17 cellular contexts compared by ENCODE assay signal in the genomic region with DNA sequence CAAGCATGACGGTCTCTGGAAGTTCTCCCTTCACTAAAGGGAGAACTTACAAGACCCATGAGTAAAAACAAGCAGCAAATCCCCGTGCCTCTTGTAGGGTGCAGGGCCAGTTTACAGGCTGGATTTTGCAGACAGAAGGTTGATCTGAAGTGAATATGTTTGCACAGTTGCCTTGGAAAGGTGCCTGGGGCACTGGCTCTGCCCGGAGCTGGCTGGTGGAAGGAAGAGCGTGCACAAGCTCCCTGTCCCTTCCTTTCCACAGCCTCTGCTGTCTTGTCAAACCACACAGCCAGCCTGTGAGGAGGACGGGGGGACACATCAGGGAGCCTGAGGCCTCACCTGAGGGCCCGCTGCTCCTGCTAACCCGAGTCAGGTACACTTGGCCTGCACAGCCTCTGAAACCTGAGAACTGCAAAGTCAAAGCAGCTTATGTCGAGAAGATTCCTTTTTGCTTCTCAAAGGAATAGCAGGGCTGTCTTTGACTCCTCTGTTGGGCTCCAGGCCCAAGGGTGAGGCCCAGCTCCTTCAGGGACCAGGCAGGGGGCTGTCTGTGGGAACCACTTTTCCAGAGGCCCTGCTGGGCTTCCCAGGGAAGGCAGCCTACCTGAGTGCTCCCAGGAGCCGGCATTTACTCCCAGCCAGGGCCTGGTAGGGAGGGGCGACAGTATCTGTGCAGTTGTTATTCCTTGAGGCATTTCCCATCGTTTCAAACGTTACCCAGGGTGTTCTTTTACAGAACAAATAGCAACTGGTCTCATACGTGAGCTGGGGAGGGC.
DNase-seq lines count a peak whose midpoint lies in the region; ATAC-seq, FAIRE-seq and TF ChIP-seq lines count a peak whose summit lies in the region.
"Had no signal": no experiment of that assay in that cellular context is flagged by ENCODE, and none has a peak within 500 bp of the region (broad histone marks: within the 10 kb centered on the region; RNA-seq: fewer than 3 reads in every experiment).

No MANE protein-coding gene starts in this region.

- peaks cover 4% of the 10 kb centered on the region for H3F3A ChIP-seq in smooth muscle cell (ENCODE audit: low read depth)

- TF ChIP-seq CTCF in astrocyte (IDR thresholded peaks at IDR 0.05; ENCODE audit: insufficient read depth, low read depth, low read length), result no peak
- no peak for TF ChIP-seq CTCF in smooth muscle cell (IDR thresholded peaks at IDR 0.05; ENCODE audit: borderline replicate concordance, insufficient read depth, poor library complexity, severe bottlenecking)

- peaks cover 10% of the 10 kb centered on the region for H3K4me1 Mint-ChIP-seq in astrocyte (ENCODE audit: low read depth, unreplicated experiment)
- no peaks in the 10 kb centered on the region for H3K4me1 Mint-ChIP-seq in T-helper 2 cell treated with Interferon-gamma antibody and Interleukin-4, amounts not matched to agents 5 μg/mL and 100 μg/mL, for 36 hours (ENCODE audit: low read depth)
- H3K4me1 Mint-ChIP-seq: CD8-positive, alpha-beta memory T cell had no signal

- H3K9ac ChIP-seq in astrocyte (ENCODE audit: low read length) (no peak overlapping the region), smooth muscle cell (ENCODE audit: low read depth) (no peak overlapping the region)

- DNase-seq in NCI-H510A treated with DMSO at 0.1 percent for 48 hours (lab: John Stamatoyannopoulos, UW) (peak; percentile 27), NCI-H510A (lab: John Stamatoyannopoulos, UW) (no peak), astrocyte (ENCODE audit: low read depth) (no peak), left colon (no peak), smooth muscle cell (lab: John Stamatoyannopoulos, UW; ENCODE audit: unreplicated experiment) (no peak), germinal center (ENCODE audit: low spot score) (no peak), H7 (no peak)
- DNase-seq in T-helper 2 cell treated with Interferon-gamma antibody and Interleukin-4, amounts not matched to agents 5 μg/mL and 100 μg/mL, for 36 hours (ENCODE audit: low spot score), result no peak
- DNase-seq: activated naive CD4-positive, alpha-beta T cell treated with anti-CD3 and anti-CD28 coated beads for 36 hours; caudate nucleus; CD8-positive, alpha-beta memory T cell; head of caudate nucleus; KG1; left cardiac atrium; NK-92 treated with Interleukin-12 subunit alpha and Interleukin-12 subunit beta, amount 100 ng/mL, for 24 hours had no signal

- H3K9me3 ChIP-seq in astrocyte (ENCODE audit: insufficient read depth, low read depth, low read length) (no peaks in the 10 kb centered on the region), smooth muscle cell (replicated peaks; ENCODE audit: low read depth) (no peaks in the 10 kb centered on the region)
- H3K9me3 ChIP-seq: A549 had no signal

- no peaks in the 10 kb centered on the region for H3K36me3 Mint-ChIP-seq in astrocyte (ENCODE audit: low read depth, unreplicated experiment)
- H3K36me3 Mint-ChIP-seq in T-helper 2 cell treated with Interferon-gamma antibody and Interleukin-4, amounts not matched to agents 5 μg/mL and 100 μg/mL, for 36 hours (ENCODE audit: low read depth), result no peaks in the 10 kb centered on the region
- H3K36me3 Mint-ChIP-seq: CD8-positive, alpha-beta memory T cell had no signal

- H3K27ac ChIP-seq in astrocyte (ENCODE audit: low read depth, low read length) (no peak overlapping the region), smooth muscle cell (ENCODE audit: low read depth) (no peak overlapping the region)

- H2AFZ ChIP-seq in astrocyte (ENCODE audit: low read depth, low read length) (no peak overlapping the region), smooth muscle cell (ENCODE audit: low read depth) (peak overlapping the region; percentile 17)

- H4K20me1 ChIP-seq in astrocyte (ENCODE audit: insufficient read depth, low read length), result no peaks in the 10 kb centered on the region
- H4K20me1 ChIP-seq in smooth muscle cell (ENCODE audit: low read depth), result no peaks in the 10 kb centered on the region

- H3K79me2 ChIP-seq in astrocyte (ENCODE audit: insufficient read depth, low read length), result no peaks in the 10 kb centered on the region
- H3K79me2 ChIP-seq in smooth muscle cell (ENCODE audit: low read depth), result no peaks in the 10 kb centered on the region

- H3K9me3 Mint-ChIP-seq in astrocyte (ENCODE audit: unreplicated experiment), result peaks cover 2% of the 10 kb centered on the region
- no peaks in the 10 kb centered on the region for H3K9me3 Mint-ChIP-seq in T-helper 2 cell treated with Interferon-gamma antibody and Interleukin-4, amounts not matched to agents 5 μg/mL and 100 μg/mL, for 36 hours
- H3K9me3 Mint-ChIP-seq: activated naive CD4-positive, alpha-beta T cell treated with anti-CD3 and anti-CD28 coated beads for 36 hours; CD8-positive, alpha-beta memory T cell had no signal

- H3K27ac Mint-ChIP-seq in astrocyte (ENCODE audit: unreplicated experiment), result peak overlapping the region; percentile 26
- no peak overlapping the region for H3K27ac Mint-ChIP-seq in T-helper 2 cell treated with Interferon-gamma antibody and Interleukin-4, amounts not matched to agents 5 μg/mL and 100 μg/mL, for 36 hours
- H3K27ac Mint-ChIP-seq: activated naive CD4-positive, alpha-beta T cell treated with anti-CD3 and anti-CD28 coated beads for 36 hours; CD8-positive, alpha-beta memory T cell had no signal

- H3K4me3 Mint-ChIP-seq in astrocyte (ENCODE audit: unreplicated experiment), result no peak overlapping the region
- no peak overlapping the region for H3K4me3 Mint-ChIP-seq in T-helper 2 cell treated with Interferon-gamma antibody and Interleukin-4, amounts not matched to agents 5 μg/mL and 100 μg/mL, for 36 hours
- H3K4me3 Mint-ChIP-seq: activated naive CD4-positive, alpha-beta T cell treated with anti-CD3 and anti-CD28 coated beads for 36 hours; CD8-positive, alpha-beta memory T cell had no signal

- no peak overlapping the region for H3K4me2 ChIP-seq in astrocyte (ENCODE audit: low read length)
- no peak overlapping the region for H3K4me2 ChIP-seq in smooth muscle cell

- no peak overlapping the region for H3K4me3 ChIP-seq in astrocyte (ENCODE audit: insufficient read depth, low read depth, low read length)
- H3K4me3 ChIP-seq in smooth muscle cell, result no peak overlapping the region
- H3K4me3 ChIP-seq in H7 (ENCODE audit: insufficient read depth, low read depth, low read length), result no peak overlapping the region
- H3K4me3 ChIP-seq: A549 had no signal

- WGBS in smooth muscle cell (ENCODE audit: low lambda C conversion rate), result 60% methylated on average over 13 of the region's 13 CpGs

- H3K27me3 Mint-ChIP-seq in astrocyte (ENCODE audit: low read depth, unreplicated experiment), result peaks cover 3% of the 10 kb centered on the region
- H3K27me3 Mint-ChIP-seq in T-helper 2 cell treated with Interferon-gamma antibody and Interleukin-4, amounts not matched to agents 5 μg/mL and 100 μg/mL, for 36 hours (ENCODE audit: low read depth), result no peaks in the 10 kb centered on the region

- intact Hi-C loops in left colon (cut with DNase I, micrococcal nuclease), result no loop called here

- no peak for FAIRE-seq in astrocyte (lab: Jason Lieb, UNC)
- FAIRE-seq: A549, GM18507 had no signal

- peak; percentile 53 for ATAC-seq in left colon
- ATAC-seq: A549 had no signal

- H3K4me1 ChIP-seq in astrocyte (ENCODE audit: insufficient read depth, low read length) (no peaks in the 10 kb centered on the region), smooth muscle cell (ENCODE audit: low read depth) (no peaks in the 10 kb centered on the region)

- H3K36me3 ChIP-seq in astrocyte (ENCODE audit: insufficient read depth, low read length) (no peaks in the 10 kb centered on the region), smooth muscle cell (ENCODE audit: low read depth) (no peaks in the 10 kb centered on the region), H7 (replicated peaks; ENCODE audit: control insufficient read depth, insufficient read depth, low read length) (no peaks in the 10 kb centered on the region)

- H3K27me3 ChIP-seq in astrocyte (ENCODE audit: insufficient read depth, low read length) (peaks cover 2% of the 10 kb centered on the region), smooth muscle cell (ENCODE audit: low read depth) (no peaks in the 10 kb centered on the region), H7 (ENCODE audit: control insufficient read depth, insufficient read depth, low read length) (no peaks in the 10 kb centered on the region; the same call in 1 of the 2 replicates)
